11 cellular contexts compared by ENCODE assay signal in the genomic region with DNA sequence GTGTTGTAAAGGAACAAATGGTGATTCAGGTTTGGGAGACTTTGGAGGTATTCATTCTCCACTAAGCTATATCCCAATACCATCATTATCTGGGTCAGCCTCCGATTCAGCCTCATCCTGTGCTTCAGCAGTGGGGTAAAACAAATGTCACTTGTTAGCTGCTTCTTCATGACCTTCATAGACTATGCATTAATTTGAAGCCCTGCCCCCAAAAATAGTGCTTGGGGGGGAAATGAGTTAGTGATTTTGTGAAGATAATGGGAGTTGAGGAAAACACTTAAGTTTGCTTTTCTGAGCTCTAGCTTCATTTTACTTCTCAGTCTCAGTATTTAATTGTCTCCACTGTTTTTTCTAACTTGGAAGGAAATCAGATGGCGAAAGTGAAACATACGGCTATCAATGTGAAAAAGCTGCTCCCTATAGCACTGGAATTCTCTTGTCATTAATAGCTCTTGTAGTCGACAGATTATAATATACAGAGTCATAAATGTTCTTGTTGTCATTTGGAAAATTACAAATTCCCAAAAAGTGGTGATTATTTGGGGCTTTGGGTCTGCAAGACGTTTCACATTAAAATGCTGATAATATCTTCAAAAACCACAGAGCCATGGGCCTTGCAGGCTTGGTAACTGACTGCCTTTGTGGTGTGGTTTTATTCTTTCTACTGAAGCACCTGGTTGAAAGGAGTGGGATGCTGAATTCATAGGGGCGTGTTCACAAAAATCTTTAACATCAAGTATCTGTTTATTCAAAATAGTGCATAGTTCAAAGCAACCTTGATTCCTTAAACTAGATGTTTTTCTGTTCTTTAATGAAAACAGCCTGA. TPM values are rescaled to one million over a fixed set of nuclear protein-coding genes. Genes with fewer than 3 reads are reported as not detected.
DNase-seq lines count a peak whose midpoint lies in the region; ATAC-seq and TF ChIP-seq lines count a peak whose summit lies in the region.
"Had no signal": no experiment of that assay in that cellular context is flagged by ENCODE, and none has a peak within 500 bp of the region (broad histone marks: within the 10 kb centered on the region; RNA-seq: fewer than 3 reads in every experiment).

No MANE protein-coding gene starts in this region.

- CTCF ChIA-PET in PC-9 (lab: Charles Lee): interaction anchor here (0.6 kb wide), 1 partner anchor 17 kb away, joined by 4 read pairs; no protein-coding TSS in a partner anchor

- H3K9me3 ChIP-seq in BLaER1: no peaks in the 10 kb centered on the region
- no peaks in the 10 kb centered on the region for H3K9me3 ChIP-seq in mucosa of descending colon
- no peaks in the 10 kb centered on the region for H3K9me3 ChIP-seq in PC-9 (ENCODE audit: insufficient read depth, low read depth)

- no peaks in the 10 kb centered on the region for H3K27me3 Mint-ChIP-seq in natural killer cell (ENCODE audit: low read depth in 2 of 2)

- H3K27ac Mint-ChIP-seq in natural killer cell: peak overlapping the region; percentile 87 to 91

- peak overlapping the region; percentile 84 for H3K4me3 Mint-ChIP-seq in natural killer cell

- H3K4me2 ChIP-seq in BLaER1 (peak overlapping the region; percentile 55), PC-9 (no peak overlapping the region)

- no peak overlapping the region for H2AFZ ChIP-seq in PC-9

- no peak for DNase-seq in natural killer cell
- DNase-seq in mucosa of descending colon: no peak
- no peak for DNase-seq in NCI-H2107 (lab: John Stamatoyannopoulos, UW)
- no peak for DNase-seq in PC-9
- DNase-seq: H7, NCI-H2029 treated with DMSO at 0.1 percent for 48 hours, posterior cingulate gyrus had no signal

- no peaks in the 10 kb centered on the region for H3K36me3 Mint-ChIP-seq in natural killer cell

- H3K4me1 ChIP-seq in BLaER1 (peaks cover 70% of the 10 kb centered on the region), mucosa of descending colon (ENCODE audit: low read depth) (peaks cover 24% of the 10 kb centered on the region), PC-9 (replicated peaks; ENCODE audit: insufficient read depth) (no peaks in the 10 kb centered on the region)

- POLR2A ChIA-PET in PC-9 (lab: Charles Lee; ENCODE audit: unreplicated experiment): no interaction called here

- no TSS peak for BruUV-seq in PC-9 (replicated peaks; lab: Mats Ljungman, UMichigan)

- peaks cover 85 to 88% of the 10 kb centered on the region in 2 donors for H3K4me1 Mint-ChIP-seq in natural killer cell

- H3K9me2 ChIP-seq in PC-9 (ENCODE audit: insufficient read depth): no peaks in the 10 kb centered on the region

- no peaks in the 10 kb centered on the region for H3F3A ChIP-seq in PC-9 (ENCODE audit: insufficient read depth, low read depth)

- intact Hi-C loops in natural killer cell (cut with micrococcal nuclease): loop anchor here (10.0 kb wide), 1 partner anchor 1091 kb away; no protein-coding TSS in a partner anchor
- intact Hi-C loops in mucosa of descending colon (cut with DNase I, micrococcal nuclease): no loop called here
- intact Hi-C loops in PC-9 (cut with micrococcal nuclease; ENCODE audit: unreplicated experiment): no loop called here

- H4K20me1 ChIP-seq in BLaER1: peaks cover 100% of the 10 kb centered on the region
- 0 out of 2 replicates have a peak, but pooled peaks cover 4% of the 10 kb centered on the region for H4K20me1 ChIP-seq in PC-9 (ENCODE audit: insufficient read depth)

- peak; percentile 42 for ATAC-seq in HG02678 (IDR thresholded peaks at IDR 0.05; ENCODE audit: unreplicated experiment)
- peak; percentile 24 to 52 (median 46) for ATAC-seq in natural killer cell
- no peak for ATAC-seq in mucosa of descending colon
- no peak for ATAC-seq in GM19324 (IDR thresholded peaks at IDR 0.05; ENCODE audit: low FRiP score, unreplicated experiment)

- no peak overlapping the region for H3K4me3 ChIP-seq in BLaER1
- no peak overlapping the region for H3K4me3 ChIP-seq in mucosa of descending colon
- H3K4me3 ChIP-seq in PC-9: no peak overlapping the region

- H3K27ac ChIP-seq in BLaER1 (no peak overlapping the region), angular gyrus (ENCODE audit: low read depth, low read length) (peak overlapping the region; percentile 10), PC-9 (no peak overlapping the region)

- no peak for TF ChIP-seq CTCF in natural killer cell (IDR thresholded peaks at IDR 0.05)
- no peak for TF ChIP-seq CTCF in mucosa of descending colon (IDR thresholded peaks at IDR 0.05)
- no peak for TF ChIP-seq CTCF in PC-9 (conservative IDR thresholded peaks at IDR 0.05)

- no peaks in the 10 kb centered on the region for H3K9me3 Mint-ChIP-seq in natural killer cell

- no peaks in the 10 kb centered on the region for H3K79me2 ChIP-seq in PC-9 (ENCODE audit: low read depth)

- no peak overlapping the region for H3K9ac ChIP-seq in BLaER1

- peaks cover 39% of the 10 kb centered on the region for H3K36me3 ChIP-seq in BLaER1
- H3K36me3 ChIP-seq in mucosa of descending colon (ENCODE audit: low read depth): no peaks in the 10 kb centered on the region
- H3K36me3 ChIP-seq in PC-9 (ENCODE audit: low read depth): no peaks in the 10 kb centered on the region

- H3K27me3 ChIP-seq in BLaER1 (no peaks in the 10 kb centered on the region), PC-9 (ENCODE audit: insufficient read depth, low read depth) (no peaks in the 10 kb centered on the region)

RNA-seq across cellular contexts. Expression of gene PIK3R1, which starts 40.0 kb away (rescaled TPM):
- total RNA-seq in natural killer cell: 100 to 1,000 TPM; 307 to 365 (median 313) TPM
- 100 to 1,000 TPM in 1 of 3 donors, 10 to 100 TPM in 2; 66.7 to 197 (median 74.9) TPM for total RNA-seq in mucosa of descending colon
- total RNA-seq in PC-9 (2021): 15.1 and 15.9 TPM in 2 replicates

Comparison
In these comparisons a context has a peak if more than half of its experiments do, and no peak if none do; other contexts are left out.
1. ATAC-seq: peak in HG02678 (single experiment) and natural killer cell (3 of 3); none in mucosa of descending colon (single experiment) and GM19324 (single experiment).